Comparison of ENCODE assay signal across 8 cellular contexts in genomic region chr2:219570924-219571310, GRCh38. TPM values are rescaled to one million over a fixed set of nuclear protein-coding genes. Genes with fewer than 3 reads are reported as not detected.
DNase-seq lines count a peak whose midpoint lies in the region; ATAC-seq, FAIRE-seq and TF ChIP-seq lines count a peak whose summit lies in the region.

No MANE protein-coding gene starts in this region.

- peak overlapping the region; percentile 64 for H3K4me2 ChIP-seq in DND-41 (ENCODE audit: insufficient read depth, low read length)

- H3K36me3 ChIP-seq in DND-41 (ENCODE audit: insufficient read depth, low read length) = no peaks in the 10 kb centered on the region; the same call in 1 of the 2 replicates
- H3K36me3 ChIP-seq in prostate gland = no peaks in the 10 kb centered on the region

- H3K79me2 ChIP-seq in DND-41 (ENCODE audit: insufficient read depth, low read length) = no peaks in the 10 kb centered on the region

- ATAC-seq in DND-41 (ENCODE audit: insufficient read depth, low read depth) (peak; percentile 63), T-helper 17 cell (peak; percentile 45), Right ventricle myocardium superior (ENCODE audit: poor library complexity) (peak; percentile 10), HG02870 (IDR thresholded peaks at IDR 0.05; ENCODE audit: unreplicated experiment) (no peak), GM21737 (IDR thresholded peaks at IDR 0.05; ENCODE audit: unreplicated experiment) (no peak)

- H3K27ac Mint-ChIP-seq in T-helper 17 cell = no peak overlapping the region

- peaks cover 8% of the 10 kb centered on the region for H3K27me3 ChIP-seq in DND-41 (ENCODE audit: insufficient read depth, low read length, poor library complexity)
- H3K27me3 ChIP-seq in prostate gland (replicated peaks; ENCODE audit: insufficient read depth) = no peaks in the 10 kb centered on the region

- H2AFZ ChIP-seq in DND-41 (ENCODE audit: low read depth, low read length) = peak overlapping the region; percentile 68

- no peak overlapping the region for H3K4me3 Mint-ChIP-seq in T-helper 17 cell

- H3K4me3 ChIP-seq in DND-41 (ENCODE audit: low read depth in 1 of 2, low read length in 2 of 2) (peak overlapping the region in 1 of 2 experiments; percentile 58; a peak in 3 of 4 replicates), prostate gland (peak overlapping the region; percentile 63 to 78)

- TF ChIP-seq POLR2A in prostate gland (IDR thresholded peaks at IDR 0.05) (no peak), H54 (IDR thresholded peaks at IDR 0.05; ENCODE audit: low read depth, low read length) (no peak)

- 0% methylated on average over 40 of the region's 55 CpGs for WGBS in prostate gland

- H3K9me3 ChIP-seq in DND-41 (ENCODE audit: insufficient read depth, low read length, severe bottlenecking) (no peaks in the 10 kb centered on the region), T-helper 17 cell (ENCODE audit: control insufficient read depth, low read length, poor library complexity, severe bottlenecking) (no peaks in the 10 kb centered on the region), prostate gland (no peaks in the 10 kb centered on the region)

- intact Hi-C loops in Right ventricle myocardium superior (cut with DNase I) (no loop called here), prostate gland (cut with DNase I) (no loop called here)

- peak overlapping the region; percentile 60 for H3K9ac ChIP-seq in DND-41 (ENCODE audit: low read depth, low read length)

- H3K36me3 Mint-ChIP-seq in T-helper 17 cell (ENCODE audit: low read depth) = peaks cover 7% of the 10 kb centered on the region

- no peaks in the 10 kb centered on the region for H3K4me1 Mint-ChIP-seq in T-helper 17 cell

- H3K4me1 ChIP-seq in DND-41 (ENCODE audit: insufficient read depth, low read length) = peaks cover 9% of the 10 kb centered on the region
- H3K4me1 ChIP-seq in prostate gland (replicated peaks) = no peaks in the 10 kb centered on the region

- no peaks in the 10 kb centered on the region for H4K20me1 ChIP-seq in DND-41 (ENCODE audit: insufficient read depth, low read length)

- TF ChIP-seq CTCF in DND-41 (IDR thresholded peaks at IDR 0.05; ENCODE audit: borderline replicate concordance, extremely low read depth, low read length, poor library complexity, severe bottlenecking) (no peak), prostate gland (IDR thresholded peaks at IDR 0.05) (no peak)

- DNase-seq in DND-41 = no peak
- DNase-seq in T-helper 17 cell = no peak
- no peak for DNase-seq in Right ventricle myocardium superior
- no peak for DNase-seq in prostate gland (ENCODE audit: low spot score)
- DNase-seq in H54 (ENCODE audit: insufficient read length, low spot score) = no peak
- no peak for DNase-seq in putamen (ENCODE audit: low spot score)

- H3K27me3 Mint-ChIP-seq in T-helper 17 cell = peaks cover 72% of the 10 kb centered on the region

- H3K27ac ChIP-seq in DND-41 (ENCODE audit: low read length) (no peak overlapping the region), prostate gland (peak overlapping the region; percentile 77 to 88)

- no peak for FAIRE-seq in H54 (lab: Jason Lieb, UNC)

RNA-seq across cellular contexts. Expression of gene OBSL1, which starts 0.4 kb away (rescaled TPM):
- 1 to 10 TPM in 1 of 2 donors, under 1 TPM in 1; 0.67 to 1.1 TPM for total RNA-seq in T-helper 17 cell
- total RNA-seq in Right ventricle myocardium superior = 165 TPM
- 100 to 1,000 TPM; 142 to 330 TPM for total RNA-seq in prostate gland

RNA-seq across cellular contexts. Expression of gene INHA, which starts 1.2 kb away (rescaled TPM):
- total RNA-seq in T-helper 17 cell (not detected), Right ventricle myocardium superior (2.6 TPM), prostate gland (100 to 1,000 TPM in 1 of 2 donors, under 1 TPM in 1; 0.96 to 391 TPM)

RNA-seq across cellular contexts. Expression of gene STK11IP, which starts 26.7 kb away (rescaled TPM):
- total RNA-seq in T-helper 17 cell (10 to 100 TPM; 35.8 to 40.6 TPM), Right ventricle myocardium superior (15.6 TPM), prostate gland (10 to 100 TPM; 18.3 to 60.3 TPM)

RNA-seq across cellular contexts. Expression of gene TMEM198, which starts 27.1 kb away (rescaled TPM):
- under 1 TPM; 0.42 to 0.77 TPM for total RNA-seq in T-helper 17 cell
- total RNA-seq in Right ventricle myocardium superior = 2.6 TPM
- 10 to 100 TPM in 1 of 2 donors, 1 to 10 TPM in 1; 5.7 to 11.5 TPM for total RNA-seq in prostate gland

RNA-seq across cellular contexts. Expression of gene CHPF, which starts 27.3 kb away (rescaled TPM):
- total RNA-seq in T-helper 17 cell (10 to 100 TPM in 1 of 2 donors, 1 to 10 TPM in 1; 9.4 to 10.4 TPM), Right ventricle myocardium superior (85.9 TPM), prostate gland (100 to 1,000 TPM; 150 to 819 TPM)

Comparison
In these comparisons a context has a peak if more than half of its experiments do, and no peak if none do; other contexts are left out.
1. ATAC-seq: peak in DND-41 (single experiment), T-helper 17 cell (single experiment) and Right ventricle myocardium superior (single experiment); none in HG02870 (single experiment) and GM21737 (single experiment).
2. RNA of gene OBSL1, which starts 0.4 kb away (total RNA-seq): 142 to 330 TPM in prostate gland and 165 TPM in Right ventricle myocardium superior (single experiment); 0.67 to 1.1 TPM in T-helper 17 cell; every median in the first group is over 10 times any median in the second.